17 cellular contexts compared by ENCODE assay signal in the genomic region with DNA sequence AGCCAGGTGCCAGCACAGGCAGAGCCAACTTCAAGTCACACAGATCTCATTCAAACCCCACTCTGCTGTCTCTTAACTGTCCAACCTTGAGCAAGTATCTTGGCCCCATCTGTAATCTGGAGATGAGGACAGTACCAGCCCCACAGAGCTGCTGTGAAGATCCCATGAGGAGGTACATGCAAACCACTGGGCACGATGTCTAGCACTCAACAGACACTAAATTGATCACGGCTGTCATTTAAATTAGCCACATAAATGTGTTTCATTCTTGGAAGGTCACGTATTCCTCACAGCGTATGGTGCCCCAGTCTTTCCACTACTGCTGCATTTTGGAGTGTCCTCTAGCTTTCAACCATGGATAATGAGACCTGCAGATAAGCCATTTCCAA.
A peak's percentile ranks its signal among the peaks of the same experiment; 100 is the strongest.
DNase-seq lines count a peak whose midpoint lies in the region; ATAC-seq and TF ChIP-seq lines count a peak whose summit lies in the region.
"Had no signal": no experiment of that assay in that cellular context is flagged by ENCODE, and none has a peak within 500 bp of the region (broad histone marks: within the 10 kb centered on the region; RNA-seq: fewer than 3 reads in every experiment).

No MANE protein-coding gene starts in this region.

- peak overlapping the region; percentile 60; the same call in 1 of the 2 replicates for H3K4me2 ChIP-seq in OCI-LY1 (ENCODE audit: low read length)

- DNase-seq in activated CD4-positive, alpha-beta T cell treated with anti-CD3 and anti-CD28 coated beads, Interleukin-2, amount 10 ng/mL, durations not matched to agents 24 days and 14 days, result no peak
- no peak for DNase-seq in activated CD4-positive, alpha-beta T cell treated with anti-CD3 and anti-CD28 coated beads, Interleukin-2, amount 50 U/mL, for 48 hours
- no peak for DNase-seq in COR-L47 (lab: John Stamatoyannopoulos, UW)
- DNase-seq in breast epithelium (ENCODE audit: low spot score in 2 of 2), result no peak
- DNase-seq: amygdala, HFFc6, kidney, midbrain, NCI-H1694, NCI-H510A treated with DMSO at 0.1 percent for 48 hours, ovary, PC-3 had no signal

- no peaks in the 10 kb centered on the region for H3K27me3 ChIP-seq in OCI-LY1 (ENCODE audit: insufficient read depth, low read length)
- no peaks in the 10 kb centered on the region for H3K27me3 ChIP-seq in breast epithelium
- H3K27me3 ChIP-seq: ovary had no signal

- H3K4me3 ChIP-seq in OCI-LY1 (ENCODE audit: low read depth, low read length, poor library complexity, severe bottlenecking), result no peak overlapping the region
- H3K4me3 ChIP-seq in breast epithelium, result no peak overlapping the region
- H3K4me3 ChIP-seq: ovary, SK-N-MC had no signal

- peak overlapping the region; percentile 58 for H3K4me3 Mint-ChIP-seq in activated CD4-positive, alpha-beta T cell treated with anti-CD3 and anti-CD28 coated beads, Interleukin-2, amount 10 ng/mL, durations not matched to agents 24 days and 14 days
- H3K4me3 Mint-ChIP-seq in dendritic cell treated with granulocyte-macrophage colony-stimulating factor and Interleukin-4, amounts not matched to agents 40 ng/mL and 50 ng/mL, for 4 days, result no peak overlapping the region
- H3K4me3 Mint-ChIP-seq in stimulated activated memory B cell treated with anti-CD40 and anti-IgM and Interleukin-4, amounts not matched to agents 10 μg/mL and 1 μg/mL and 100 μg/mL, for 72 hours, result peak overlapping the region; percentile 11
- H3K4me3 Mint-ChIP-seq: HFFc6 had no signal

- H3K9me2 ChIP-seq in OCI-LY1 (ENCODE audit: low read depth, low read length), result no peaks in the 10 kb centered on the region

- no peaks in the 10 kb centered on the region for H3F3A ChIP-seq in OCI-LY1 (ENCODE audit: insufficient read depth, low read length)

- H4K20me1 ChIP-seq in OCI-LY1 (ENCODE audit: insufficient read depth, low read length), result no peaks in the 10 kb centered on the region

- peaks cover 9% of the 10 kb centered on the region for H3K9me3 ChIP-seq in OCI-LY1 (ENCODE audit: low read length)
- peaks cover 8 to 9% of the 10 kb centered on the region in 2 donors for H3K9me3 ChIP-seq in breast epithelium
- H3K9me3 ChIP-seq: ovary had no signal

- H3K4me1 Mint-ChIP-seq in activated CD4-positive, alpha-beta T cell treated with anti-CD3 and anti-CD28 coated beads, Interleukin-2, amount 10 ng/mL, durations not matched to agents 24 days and 14 days, result peaks cover 55% of the 10 kb centered on the region
- peaks cover 82% of the 10 kb centered on the region for H3K4me1 Mint-ChIP-seq in dendritic cell treated with granulocyte-macrophage colony-stimulating factor and Interleukin-4, amounts not matched to agents 40 ng/mL and 50 ng/mL, for 4 days (ENCODE audit: low read depth)
- H3K4me1 Mint-ChIP-seq in stimulated activated memory B cell treated with anti-CD40 and anti-IgM and Interleukin-4, amounts not matched to agents 10 μg/mL and 1 μg/mL and 100 μg/mL, for 72 hours, result peaks cover 37% of the 10 kb centered on the region

- H3K9ac ChIP-seq in OCI-LY1 (ENCODE audit: low read length), result peak overlapping the region; percentile 58; the same call in 1 of the 2 replicates

- no peak for TF ChIP-seq POLR2A in breast epithelium (IDR thresholded peaks at IDR 0.05)

- intact Hi-C loops in activated CD4-positive, alpha-beta T cell treated with anti-CD3 and anti-CD28 coated beads, Interleukin-2, amount 10 ng/mL, durations not matched to agents 24 days and 14 days (cut with micrococcal nuclease), result loop anchor here (1.0 to 10.0 kb wide), 4 partner anchors 26 to 1079 kb away; no protein-coding TSS in a partner anchor
- intact Hi-C loops in dendritic cell treated with granulocyte-macrophage colony-stimulating factor and Interleukin-4, amounts not matched to agents 40 ng/mL and 50 ng/mL, for 4 days (cut with micrococcal nuclease), result no loop called here
- intact Hi-C loops in breast epithelium (cut with DNase I; ENCODE audit: low total_unique reads), result loop anchor here (5.0 kb wide), 1 partner anchor 1122 kb away; no protein-coding TSS in a partner anchor

- H3K9me3 Mint-ChIP-seq in activated CD4-positive, alpha-beta T cell treated with anti-CD3 and anti-CD28 coated beads, Interleukin-2, amount 10 ng/mL, durations not matched to agents 24 days and 14 days, result peaks cover 15% of the 10 kb centered on the region
- peaks cover 9% of the 10 kb centered on the region for H3K9me3 Mint-ChIP-seq in dendritic cell treated with granulocyte-macrophage colony-stimulating factor and Interleukin-4, amounts not matched to agents 40 ng/mL and 50 ng/mL, for 4 days
- peaks cover 21% of the 10 kb centered on the region for H3K9me3 Mint-ChIP-seq in stimulated activated memory B cell treated with anti-CD40 and anti-IgM and Interleukin-4, amounts not matched to agents 10 μg/mL and 1 μg/mL and 100 μg/mL, for 72 hours

- no peaks in the 10 kb centered on the region for H3K79me2 ChIP-seq in OCI-LY1 (ENCODE audit: insufficient read depth, low read length)

- H3K4me1 ChIP-seq in OCI-LY1 (ENCODE audit: insufficient read depth, low read length, severe bottlenecking), result peaks cover 34% of the 10 kb centered on the region
- H3K4me1 ChIP-seq in breast epithelium, result no peaks in the 10 kb centered on the region

- TF ChIP-seq CTCF in OCI-LY1 (IDR thresholded peaks at IDR 0.05; ENCODE audit: low read length), result no peak
- no peak for TF ChIP-seq CTCF in breast epithelium (IDR thresholded peaks at IDR 0.05)

- peaks cover 25% of the 10 kb centered on the region for H3K36me3 Mint-ChIP-seq in activated CD4-positive, alpha-beta T cell treated with anti-CD3 and anti-CD28 coated beads, Interleukin-2, amount 10 ng/mL, durations not matched to agents 24 days and 14 days (ENCODE audit: low read depth)
- H3K36me3 Mint-ChIP-seq in dendritic cell treated with granulocyte-macrophage colony-stimulating factor and Interleukin-4, amounts not matched to agents 40 ng/mL and 50 ng/mL, for 4 days (ENCODE audit: low read depth), result no peaks in the 10 kb centered on the region
- H3K36me3 Mint-ChIP-seq in stimulated activated memory B cell treated with anti-CD40 and anti-IgM and Interleukin-4, amounts not matched to agents 10 μg/mL and 1 μg/mL and 100 μg/mL, for 72 hours, result peaks cover 13% of the 10 kb centered on the region

- H2AFZ ChIP-seq in OCI-LY1 (ENCODE audit: low read length), result no peak overlapping the region

- H3K36me3 ChIP-seq in OCI-LY1 (ENCODE audit: insufficient read depth, low read length), result peaks cover 31% of the 10 kb centered on the region
- H3K36me3 ChIP-seq in breast epithelium, result no peaks in the 10 kb centered on the region
- H3K36me3 ChIP-seq: ovary had no signal

- no peaks in the 10 kb centered on the region for H3K27me3 Mint-ChIP-seq in activated CD4-positive, alpha-beta T cell treated with anti-CD3 and anti-CD28 coated beads, Interleukin-2, amount 10 ng/mL, durations not matched to agents 24 days and 14 days
- H3K27me3 Mint-ChIP-seq in dendritic cell treated with granulocyte-macrophage colony-stimulating factor and Interleukin-4, amounts not matched to agents 40 ng/mL and 50 ng/mL, for 4 days, result peaks cover 1% of the 10 kb centered on the region
- H3K27me3 Mint-ChIP-seq in stimulated activated memory B cell treated with anti-CD40 and anti-IgM and Interleukin-4, amounts not matched to agents 10 μg/mL and 1 μg/mL and 100 μg/mL, for 72 hours, result peaks cover 9% of the 10 kb centered on the region

- H3K27ac ChIP-seq in OCI-LY1 (ENCODE audit: low read depth, low read length, poor library complexity, severe bottlenecking), result peak overlapping the region; percentile 93
- no peak overlapping the region for H3K27ac ChIP-seq in breast epithelium
- H3K27ac ChIP-seq: ovary, SK-N-MC had no signal

- peak overlapping the region; percentile 96 for H3K27ac Mint-ChIP-seq in activated CD4-positive, alpha-beta T cell treated with anti-CD3 and anti-CD28 coated beads, Interleukin-2, amount 10 ng/mL, durations not matched to agents 24 days and 14 days
- peak overlapping the region; percentile 53 for H3K27ac Mint-ChIP-seq in dendritic cell treated with granulocyte-macrophage colony-stimulating factor and Interleukin-4, amounts not matched to agents 40 ng/mL and 50 ng/mL, for 4 days
- H3K27ac Mint-ChIP-seq in stimulated activated memory B cell treated with anti-CD40 and anti-IgM and Interleukin-4, amounts not matched to agents 10 μg/mL and 1 μg/mL and 100 μg/mL, for 72 hours, result peak overlapping the region; percentile 82
- H3K27ac Mint-ChIP-seq: HFFc6 had no signal

- no peak for ATAC-seq in stimulated activated memory B cell treated with anti-CD40 and anti-IgM and Interleukin-4, amounts not matched to agents 10 μg/mL and 1 μg/mL and 100 μg/mL, for 72 hours
- ATAC-seq in GM18511 (IDR thresholded peaks at IDR 0.05; ENCODE audit: unreplicated experiment), result no peak
- ATAC-seq: PC-3 had no signal
